8 cellular contexts compared by ENCODE assay signal in the genomic region with DNA sequence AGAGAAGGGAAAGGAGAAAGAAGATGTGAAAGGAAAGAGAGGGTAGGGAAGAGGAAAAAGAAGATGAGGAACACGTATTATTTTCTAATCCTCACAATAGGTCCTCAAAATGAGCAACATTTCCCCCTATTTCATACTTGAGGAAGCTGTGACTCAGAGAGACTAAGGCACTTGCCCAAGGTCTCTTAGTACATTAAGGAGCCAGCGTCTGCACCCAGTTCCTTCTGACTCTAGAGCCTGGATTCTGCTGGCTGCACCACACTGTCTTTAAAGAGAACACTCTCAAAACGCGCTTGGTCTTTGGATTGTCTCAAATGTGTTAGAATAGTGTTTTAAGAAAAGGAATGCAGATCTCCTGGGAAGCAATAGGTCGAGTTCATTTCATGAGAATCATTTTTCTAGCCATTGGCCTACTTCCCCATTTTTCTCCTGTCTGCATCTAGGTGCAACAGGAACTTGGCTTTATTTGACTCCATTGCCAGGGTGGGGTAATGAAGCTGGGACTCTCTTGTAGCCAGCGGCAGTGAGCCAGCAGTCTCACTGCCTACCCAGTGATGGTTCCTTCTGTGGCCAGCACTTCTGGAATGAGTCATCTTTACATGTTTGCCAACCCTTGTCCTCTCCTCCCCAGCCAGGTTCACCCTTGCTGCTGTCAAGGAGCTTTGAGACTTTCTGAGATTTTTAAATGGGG.
DNase-seq lines count a peak whose midpoint lies in the region; ATAC-seq and TF ChIP-seq lines count a peak whose summit lies in the region.

No MANE protein-coding gene starts in this region.

- no peaks in the 10 kb centered on the region for H3K36me3 ChIP-seq in right lobe of liver

- ATAC-seq in GM19455 (IDR thresholded peaks at IDR 0.05; ENCODE audit: unreplicated experiment): peak; percentile 97
- ATAC-seq in HG03280 (IDR thresholded peaks at IDR 0.05; ENCODE audit: unreplicated experiment): peak; percentile 91
- peak; percentile 71 to 89 (median 79) for ATAC-seq in right lobe of liver

- H3K27ac ChIP-seq in right lobe of liver: no peak overlapping the region

- intact Hi-C loops in right lobe of liver (cut with DNase I): no loop called here

- no peak overlapping the region for H3K4me3 ChIP-seq in right lobe of liver

- no peak for TF ChIP-seq POLR2A in right lobe of liver (IDR thresholded peaks at IDR 0.05)

- TF ChIP-seq CTCF in right lobe of liver (IDR thresholded peaks at IDR 0.05): no peak

- no peaks in the 10 kb centered on the region for H3K9me3 ChIP-seq in right lobe of liver

- no peaks in the 10 kb centered on the region for H3K27me3 ChIP-seq in right lobe of liver

- WGBS in right lobe of liver (ENCODE audit: insufficient coverage, low coverage, low lambda C conversion rate, missing lambda C conversion rate): 30% methylated on average over 6 of the region's 6 CpGs

- peak; percentile 87 for DNase-seq in Daoy (ENCODE audit: low read depth)
- DNase-seq in UCSD-AML1 (lab: John Stamatoyannopoulos, UW; ENCODE audit: unreplicated experiment): peak; percentile 58
- DNase-seq in right lobe of liver: peak in 2 of 3 donors; percentile 27 to 53
- no peak for DNase-seq in T-helper 9 cell
- DNase-seq in NCI-H2227 (lab: John Stamatoyannopoulos, UW; ENCODE audit: unreplicated experiment): no peak
- no peak for DNase-seq in HuH-7.5 (ENCODE audit: low spot score)

- H3K4me1 ChIP-seq in right lobe of liver: no peaks in the 10 kb centered on the region

Comparison
In these comparisons a context has a peak if more than half of its experiments do, and no peak if none do; other contexts are left out.
1. DNase-seq: peak in Daoy (single experiment), UCSD-AML1 (single experiment) and right lobe of liver (2 of 3); none in T-helper 9 cell (single experiment), NCI-H2227 (single experiment) and HuH-7.5 (single experiment).
2. Peak in every context shown above with its lines, with median percentiles within 50 percentile points of each other: ATAC-seq.